In the genomic region with DNA sequence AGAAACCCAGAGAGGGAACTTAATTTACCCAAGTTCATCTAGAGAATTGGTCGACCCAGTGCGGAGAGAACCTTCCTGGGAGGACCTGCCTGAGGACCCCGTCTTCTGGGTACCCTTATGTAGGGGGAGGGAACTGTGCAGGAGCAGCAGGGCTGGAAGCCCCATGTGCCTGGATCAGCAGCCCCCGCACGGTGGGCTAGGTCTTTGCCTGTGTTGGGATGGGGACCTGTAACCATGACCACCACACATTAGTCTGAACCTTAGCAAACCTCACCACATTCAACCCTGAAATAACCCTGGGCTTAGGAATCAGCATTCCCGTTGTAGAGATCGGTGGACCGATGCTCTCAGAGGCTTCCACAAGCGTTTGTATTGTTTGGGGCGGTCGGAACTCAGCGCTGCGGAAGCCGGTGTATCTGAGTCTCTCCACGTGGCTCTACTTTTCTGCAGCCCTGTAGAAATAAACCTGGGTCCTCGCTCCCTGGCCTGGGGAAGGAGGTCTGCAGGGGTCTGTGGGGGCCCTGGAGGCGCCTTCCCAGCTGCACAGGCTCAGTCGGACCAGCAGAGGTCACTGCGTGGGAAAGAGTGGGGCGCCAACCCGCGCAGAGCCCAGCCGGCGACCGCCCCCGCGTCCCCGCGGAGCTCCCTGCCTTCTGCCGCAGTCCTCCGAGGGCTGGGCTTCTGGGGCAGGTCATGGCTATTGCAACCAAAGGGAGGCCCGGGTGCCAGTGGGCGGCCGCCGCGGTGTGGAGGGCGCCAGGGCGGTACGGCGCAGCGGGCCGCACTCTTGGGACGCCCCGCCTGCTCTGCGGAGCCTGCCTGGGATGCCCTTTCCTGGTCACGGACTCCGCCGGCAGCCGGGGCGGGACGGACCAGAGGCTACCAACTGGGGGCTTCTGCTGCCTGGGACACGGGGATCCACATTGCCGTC, we compare ENCODE assay signal across 1 cellular context.
TF ChIP-seq lines count a peak whose summit lies in the region.

No MANE protein-coding gene starts in this region.

TF ChIP-seq in GM23338, 12 proteins besides CTCF, POLR2A, EP300 and RAD21 (continued from another document):
- TF ChIP-seq, protein P1, sequence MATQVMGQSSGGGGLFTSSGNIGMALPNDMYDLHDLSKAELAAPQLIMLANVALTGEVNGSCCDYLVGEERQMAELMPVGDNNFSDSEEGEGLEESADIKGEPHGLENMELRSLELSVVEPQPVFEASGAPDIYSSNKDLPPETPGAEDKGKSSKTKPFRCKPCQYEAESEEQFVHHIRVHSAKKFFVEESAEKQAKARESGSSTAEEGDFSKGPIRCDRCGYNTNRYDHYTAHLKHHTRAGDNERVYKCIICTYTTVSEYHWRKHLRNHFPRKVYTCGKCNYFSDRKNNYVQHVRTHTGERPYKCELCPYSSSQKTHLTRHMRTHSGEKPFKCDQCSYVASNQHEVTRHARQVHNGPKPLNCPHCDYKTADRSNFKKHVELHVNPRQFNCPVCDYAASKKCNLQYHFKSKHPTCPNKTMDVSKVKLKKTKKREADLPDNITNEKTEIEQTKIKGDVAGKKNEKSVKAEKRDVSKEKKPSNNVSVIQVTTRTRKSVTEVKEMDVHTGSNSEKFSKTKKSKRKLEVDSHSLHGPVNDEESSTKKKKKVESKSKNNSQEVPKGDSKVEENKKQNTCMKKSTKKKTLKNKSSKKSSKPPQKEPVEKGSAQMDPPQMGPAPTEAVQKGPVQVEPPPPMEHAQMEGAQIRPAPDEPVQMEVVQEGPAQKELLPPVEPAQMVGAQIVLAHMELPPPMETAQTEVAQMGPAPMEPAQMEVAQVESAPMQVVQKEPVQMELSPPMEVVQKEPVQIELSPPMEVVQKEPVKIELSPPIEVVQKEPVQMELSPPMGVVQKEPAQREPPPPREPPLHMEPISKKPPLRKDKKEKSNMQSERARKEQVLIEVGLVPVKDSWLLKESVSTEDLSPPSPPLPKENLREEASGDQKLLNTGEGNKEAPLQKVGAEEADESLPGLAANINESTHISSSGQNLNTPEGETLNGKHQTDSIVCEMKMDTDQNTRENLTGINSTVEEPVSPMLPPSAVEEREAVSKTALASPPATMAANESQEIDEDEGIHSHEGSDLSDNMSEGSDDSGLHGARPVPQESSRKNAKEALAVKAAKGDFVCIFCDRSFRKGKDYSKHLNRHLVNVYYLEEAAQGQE (IDR thresholded peaks at IDR 0.05; ENCODE audit: unreplicated experiment), result no peak
TF ChIP-seq in GM23338: peak in this region for 0.
